Comparison of ENCODE assay signal across 8 cellular contexts in the genomic region with DNA sequence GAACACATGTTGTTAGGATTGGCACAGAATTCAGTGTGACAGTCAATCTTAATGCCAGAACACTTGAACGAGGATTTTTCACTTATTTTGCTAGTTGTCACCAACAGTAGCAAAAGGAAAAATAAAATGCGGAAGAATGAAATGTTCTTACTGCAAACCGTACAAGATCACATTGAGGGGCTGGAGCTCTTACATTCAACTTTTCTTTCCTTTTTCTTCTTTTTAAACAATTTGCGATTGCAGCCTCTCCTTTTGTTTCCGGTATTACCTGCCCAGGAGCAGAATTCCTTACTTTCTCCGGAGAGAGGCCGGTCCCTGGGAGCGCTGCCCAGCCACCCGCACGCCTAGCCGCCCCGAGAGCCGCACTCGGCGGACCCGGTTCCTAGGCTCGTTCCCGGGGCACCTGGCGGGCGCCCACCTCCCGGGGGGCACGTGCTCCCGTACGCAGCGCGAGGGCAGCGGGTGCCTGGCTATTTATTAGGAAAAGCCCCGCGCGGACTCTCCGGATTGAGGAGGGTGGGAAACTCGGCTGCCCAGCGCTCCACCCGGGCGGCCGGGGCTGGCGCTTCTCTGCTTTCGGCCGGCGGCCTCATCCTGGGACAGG. TPM values are rescaled to one million over a fixed set of nuclear protein-coding genes. Genes with fewer than 3 reads are reported as not detected.
DNase-seq lines count a peak whose midpoint lies in the region; ATAC-seq, FAIRE-seq and TF ChIP-seq lines count a peak whose summit lies in the region.

No MANE protein-coding gene starts in this region.

- BruUV-seq in HepG2 (replicated peaks; lab: Mats Ljungman, UMichigan), result no TSS peak

- WGBS in HepG2 (ENCODE audit: low lambda C conversion rate), result under 1% methylated on average over 26 of the region's 40 CpGs
- under 1% methylated on average over 40 of the region's 40 CpGs for WGBS in thymus

- H3K9ac ChIP-seq in HepG2 (ENCODE audit: insufficient read depth, low read depth, low read length), result peak overlapping the region; percentile 91

- peak; percentile 14; the same call in 1 of the 2 replicates for TF ChIP-seq RAD21 in HepG2 (CRISPR knock-in tag; IDR thresholded peaks at IDR 0.05)

- no peak for FAIRE-seq in HepG2 (lab: Jason Lieb, UNC)

- CTCF ChIA-PET in HepG2 (lab: Yijun Ruan, JAX; ENCODE audit: low intra/inter-chr PET ratio, low total read pairs), result no interaction called here

- TF ChIP-seq CTCF in 22Rv1 (IDR thresholded peaks at IDR 0.05) (no peak), astrocyte of the spinal cord (IDR thresholded peaks at IDR 0.05; ENCODE audit: low read depth, low read length) (no peak), HepG2 (CRISPR knock-in tag; IDR thresholded peaks at IDR 0.05) (no peak)

- in situ Hi-C loops in astrocyte of the spinal cord (cut with HindIII; ENCODE audit: low sequenced_read_pairs) (no loop called here), HepG2 (cut with HindIII; ENCODE audit: extremely low pct_ligation_motif_present, low pct_unique_long_range_greater_than_20kb) (no loop called here)

- intact Hi-C loops in HepG2 (cut with micrococcal nuclease; ENCODE audit: unreplicated experiment), result loop anchor here (10.0 kb wide), 1 partner anchor 59 kb away; no protein-coding TSS in a partner anchor

- TF ChIP-seq EP300 in HepG2 (IDR thresholded peaks at IDR 0.05; ENCODE audit: low read depth in 2 of 2, low read length in 2 of 2) (no peak), HepG2 (CRISPR knock-in tag; IDR thresholded peaks at IDR 0.05; ENCODE audit: borderline replicate concordance) (no peak)

- TF ChIP-seq POLR2A in HepG2 (IDR thresholded peaks at IDR 0.05; ENCODE audit: insufficient read depth in 1 of 2, low read depth in 2 of 2, low read length in 2 of 2), result no peak

- H3K9me3 ChIP-seq in HepG2 (ENCODE audit: low read length) (no peaks in the 10 kb centered on the region), thymus (ENCODE audit: control insufficient read depth) (no peaks in the 10 kb centered on the region)

- H3K4me3 ChIP-seq in astrocyte of the spinal cord (ENCODE audit: low read depth, low read length) (peak overlapping the region; percentile 65), HepG2 (replicated peaks in 1 of 3; ENCODE audit: insufficient read depth in 1 of 3, low read depth in 2 of 3, low read length in 3 of 3) (peak overlapping the region; percentile 83 to 97 (median 83)), thymus (ENCODE audit: low read length) (peak overlapping the region; percentile 94)

- H3K27me3 ChIP-seq in HepG2 (ENCODE audit: control insufficient read depth in 1 of 2, insufficient read depth in 2 of 2, low read length in 2 of 2) (no peaks in the 10 kb centered on the region), thymus (ENCODE audit: control insufficient read depth, insufficient read depth) (no peaks in the 10 kb centered on the region)

- DNase-seq in Kasumi-1 (lab: John Stamatoyannopoulos, UW) (peak; percentile 43 to 52), astrocyte of the spinal cord (ENCODE audit: low read depth, low spot score) (peak; percentile 36), HepG2 (ENCODE audit: low spot score) (no peak), NCI-H446 (lab: John Stamatoyannopoulos, UW) (no peak)

- H3K4me1 ChIP-seq in HepG2 (ENCODE audit: insufficient read depth, low read length) (peaks cover 38% of the 10 kb centered on the region), thymus (ENCODE audit: control insufficient read depth, insufficient read depth, low read length) (peaks cover 21% of the 10 kb centered on the region)

- peaks cover 20% of the 10 kb centered on the region for H4K20me1 ChIP-seq in HepG2 (ENCODE audit: insufficient read depth, low read length)

- no peak overlapping the region for H2AFZ ChIP-seq in HepG2 (ENCODE audit: low read length)

- H3K36me3 ChIP-seq in HepG2 (replicated peaks in 1 of 2; ENCODE audit: control insufficient read depth in 1 of 2, insufficient read depth in 2 of 2, low read length in 2 of 2), result no peaks in the 10 kb centered on the region; a peak in 1 of 5 replicates
- peaks cover 4% of the 10 kb centered on the region for H3K36me3 ChIP-seq in thymus (ENCODE audit: control insufficient read depth, insufficient read depth)

- H3K4me2 ChIP-seq in HepG2 (ENCODE audit: low read depth, low read length), result peak overlapping the region; percentile 94

- POLR2A ChIA-PET in HepG2 (lab: Yijun Ruan, JAX), result interaction anchor here (0.6 to 2.2 kb wide), 13 partner anchors 13 to 336 kb away, joined by 3 to 21 read pairs (median 4); partner anchors contain the start of gene DNAJC11

- ATAC-seq in GM19035 (IDR thresholded peaks at IDR 0.05; ENCODE audit: unreplicated experiment) (peak; percentile 6), HepG2 (peak; percentile 4), GM19463 (IDR thresholded peaks at IDR 0.05; ENCODE audit: unreplicated experiment) (no peak)

- H3K27ac ChIP-seq in 22Rv1 (peak overlapping the region; percentile 92), HepG2 (ENCODE audit: extremely low read length, insufficient read depth, low read length) (peak overlapping the region; percentile 98), thymus (ENCODE audit: low read depth) (peak overlapping the region; percentile 96)

- H3K79me2 ChIP-seq in HepG2 (ENCODE audit: insufficient read depth, low read length), result peaks cover 32% of the 10 kb centered on the region

TF ChIP-seq in HepG2, 621 proteins besides CTCF, POLR2A, EP300 and RAD21 (continues in another document):
- TF ChIP-seq ZNF142 (CRISPR knock-in tag; IDR thresholded peaks at IDR 0.05), result no peak; the same call in 1 of the 2 replicates
- no peak for TF ChIP-seq ZNF34 (CRISPR knock-in tag; IDR thresholded peaks at IDR 0.05; ENCODE audit: borderline replicate concordance)

RNA-seq across cellular contexts. Expression of gene CAMTA1, which starts 1.2 kb away (rescaled TPM):
- total RNA-seq in HepG2 (2016; rRNA removed; fragmentation: Illumina TruSeq; extraction: Trizol), result 36.4 and 36.7 TPM in 2 replicates
- 54.5 and 63.4 TPM in 2 replicates for total RNA-seq in HepG2 (2016; cell fraction: cytosol; rRNA removed; fragmentation: Illumina TruSeq; extraction: Trizol; ENCODE audit: low read depth)
- 33.9 and 46.1 TPM in 2 replicates for total RNA-seq in HepG2 (2016; cell fraction: insoluble cytoplasmic fraction; rRNA removed; fragmentation: Illumina TruSeq; extraction: Trizol)
- 56.0 and 62.9 TPM in 2 replicates for total RNA-seq in HepG2 (2016; cell fraction: membrane; rRNA removed; fragmentation: Illumina TruSeq; extraction: Trizol)
- 25.6 and 26.4 TPM in 2 replicates for total RNA-seq in HepG2 (2016; cell fraction: nucleus; rRNA removed; fragmentation: Illumina TruSeq; extraction: Trizol)
- polyA plus RNA-seq in HepG2 (2011; rRNA removed), result 22.4 and 25.0 TPM in 2 replicates
- 17.3 and 28.2 TPM in 2 replicates for polyA plus RNA-seq in HepG2 (2011; cell fraction: cytosol; rRNA removed)
- polyA plus RNA-seq in HepG2 (2011; cell fraction: nucleus; rRNA removed), result 11.2 and 18.4 TPM in 2 replicates
- polyA plus RNA-seq in HepG2 (2012), result 65.7 and 66.4 TPM in 2 replicates
- 156 and 189 TPM in 2 replicates for polyA plus RNA-seq in HepG2 (2016; cell fraction: cytosol; fragmentation: Illumina TruSeq; extraction: Trizol; ENCODE audit: low read depth)
- 69.7 and 85.6 TPM in 2 replicates for polyA plus RNA-seq in HepG2 (2016; cell fraction: insoluble cytoplasmic fraction; fragmentation: Illumina TruSeq; extraction: Trizol; ENCODE audit: low read depth)
- 126 and 154 TPM in 2 replicates for polyA plus RNA-seq in HepG2 (2016; cell fraction: membrane; fragmentation: Illumina TruSeq; extraction: Trizol; ENCODE audit: low read depth)
- polyA plus RNA-seq in HepG2 (2016; cell fraction: nucleus; fragmentation: Illumina TruSeq; extraction: Trizol; ENCODE audit: insufficient read depth, low read depth), result 49.0 and 50.2 TPM in 2 replicates
- polyA minus RNA-seq in HepG2 (2011; rRNA and poly(A)+ RNA removed; ENCODE audit: low replicate concordance), result 12.6 and 15.2 TPM in 2 replicates
- 9.3 and 13.8 TPM in 2 replicates for polyA minus RNA-seq in HepG2 (2011; cell fraction: cytosol; rRNA and poly(A)+ RNA removed)
- polyA minus RNA-seq in HepG2 (2011; cell fraction: nucleus; rRNA and poly(A)+ RNA removed), result 30.2 and 31.8 TPM in 2 replicates
- 158 TPM for polyA plus RNA-seq in thymus

Comparison
In these comparisons a context has a peak if more than half of its experiments do, and no peak if none do; other contexts are left out.
1. DNase-seq: peak in Kasumi-1 (2 of 2) and astrocyte of the spinal cord (single experiment); none in HepG2 (single experiment) and NCI-H446 (0 of 2).
2. Peak in every context shown above with its lines, with median percentiles within 50 percentile points of each other: H3K27ac ChIP-seq and H3K4me3 ChIP-seq.